Comparison of ENCODE assay signal across 11 cellular contexts in genomic region chr11:77668760-77669159, GRCh38. TPM values are rescaled to one million over a fixed set of nuclear protein-coding genes. Genes with fewer than 3 reads are reported as not detected.
DNase-seq lines count a peak whose midpoint lies in the region; ATAC-seq and TF ChIP-seq lines count a peak whose summit lies in the region.
"Had no signal": no experiment of that assay in that cellular context is flagged by ENCODE, and none has a peak within 500 bp of the region (broad histone marks: within the 10 kb centered on the region; RNA-seq: fewer than 3 reads in every experiment).

No MANE protein-coding gene starts in this region.

- CTCF ChIA-PET in A673 (lab: Charles Lee) = no interaction called here

- no TSS peak for BruUV-seq in A673 (replicated peaks; lab: Mats Ljungman, UMichigan)

- ATAC-seq in GM19023 (IDR thresholded peaks at IDR 0.05; ENCODE audit: unreplicated experiment) = no peak

- POLR2A ChIA-PET in A673 (lab: Charles Lee; ENCODE audit: low non-redundant PET) = no interaction called here

- no peak for TF ChIP-seq CTCF in A673 (conservative IDR thresholded peaks at IDR 0.05; ENCODE audit: low read depth, low read length)

- H3K4me3 ChIP-seq in adipocyte (ENCODE audit: low read length) (no peak overlapping the region), A673 (ENCODE audit: low read depth, low read length, poor library complexity, severe bottlenecking) (no peak overlapping the region)

- intact Hi-C loops in A673 (cut with micrococcal nuclease; ENCODE audit: unreplicated experiment) = no loop called here

- no peaks in the 10 kb centered on the region for H3K27me3 ChIP-seq in adipocyte (replicated peaks; ENCODE audit: control insufficient read depth, insufficient read depth, low read length)
- no peaks in the 10 kb centered on the region for H3K27me3 ChIP-seq in A673 (replicated peaks; ENCODE audit: insufficient read depth, low read depth, low read length, poor library complexity)

- H3K9ac ChIP-seq in adipocyte (ENCODE audit: low read length) = no peak overlapping the region

- H3K9me3 ChIP-seq in adipocyte (ENCODE audit: control insufficient read depth, low read length) (no peaks in the 10 kb centered on the region), A673 (ENCODE audit: low read depth, low read length, poor library complexity, severe bottlenecking) (no peaks in the 10 kb centered on the region)

- no peak overlapping the region for H3K27ac ChIP-seq in A673 (ENCODE audit: low read depth, low read length, poor library complexity, severe bottlenecking)

- DNase-seq in AG08396 (ENCODE audit: low spot score) (peak; percentile 18), ELR (ENCODE audit: low read depth) (peak; percentile 10), adipocyte (ENCODE audit: low read depth) (peak; percentile 29), kidney glomerular epithelial cell (lab: John Stamatoyannopoulos, UW) (peak; percentile 31), NCI-H1048 (lab: John Stamatoyannopoulos, UW) (no peak), A673 (ENCODE audit: low spot score) (no peak), ACHN (no peak)
- DNase-seq: NCI-H1930, NCI-H2171 treated with DMSO at 0.1 percent for 48 hours, NCI-H510A had no signal

- in situ Hi-C loops in ACHN (cut with HindIII; ENCODE audit: low pct_ligation_motif_present, low pct_unique_long_range_greater_than_20kb, low sequenced_read_pairs) = no loop called here

- H3K36me3 ChIP-seq in adipocyte (ENCODE audit: control insufficient read depth, insufficient read depth, low read length, severe bottlenecking) (peaks cover 75% of the 10 kb centered on the region), A673 (ENCODE audit: insufficient read depth, low read length, poor library complexity, severe bottlenecking) (peaks cover 58% of the 10 kb centered on the region)

- H3K4me1 ChIP-seq in adipocyte (ENCODE audit: control insufficient read depth, insufficient read depth, low read length) (peaks cover 15% of the 10 kb centered on the region), A673 (ENCODE audit: insufficient read depth, low read length, poor library complexity, severe bottlenecking) (no peaks in the 10 kb centered on the region)

RNA-seq across cellular contexts. Expression of gene CLNS1A, which starts 31.2 kb away (rescaled TPM):
- total RNA-seq in A673 (2021) = 186 and 198 TPM in 2 replicates

Comparison
In these comparisons a context has a peak if more than half of its experiments do, and no peak if none do; other contexts are left out.
1. DNase-seq: peak in AG08396 (single experiment), ELR (single experiment), adipocyte (single experiment) and kidney glomerular epithelial cell (single experiment); none in NCI-H1048 (single experiment), A673 (single experiment) and ACHN (single experiment).